ENCODE assay signal across 15 cellular contexts in the genomic region with DNA sequence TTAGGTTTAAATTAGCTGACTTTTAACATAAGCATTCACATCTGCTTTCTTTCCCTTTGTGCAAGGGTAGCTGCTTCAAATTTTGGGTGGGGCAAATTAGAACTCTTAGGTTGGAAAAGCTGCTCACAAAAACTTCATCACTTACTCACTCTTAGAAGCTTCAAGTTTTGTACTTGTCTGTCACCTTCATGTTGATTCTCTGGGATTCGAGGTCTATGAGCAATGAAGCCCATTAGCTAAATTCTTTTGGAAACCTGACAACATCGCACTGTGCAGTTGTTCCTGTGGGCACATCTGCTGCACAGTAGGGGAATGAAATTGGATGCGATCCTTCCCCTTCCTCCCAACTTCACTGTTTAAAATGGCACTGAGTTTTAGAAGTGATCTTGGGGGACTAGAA.
"Had no signal": no experiment of that assay in that cellular context is flagged by ENCODE, and none has a peak within 500 bp of the region (broad histone marks: within the 10 kb centered on the region; RNA-seq: fewer than 3 reads in every experiment).

No MANE protein-coding gene starts in this region.

- H3K36me3 ChIP-seq: tibial artery had no signal

- H3K9me3 ChIP-seq: tibial artery had no signal

- H3K4me1 Mint-ChIP-seq: activated CD4-positive, alpha-beta memory T cell treated with anti-CD3 and anti-CD28 coated beads, Interleukin-2, amount 10 ng/mL, durations not matched to agents 7 days and 5 days; activated CD4-positive, alpha-beta T cell treated with anti-CD3 and anti-CD28 coated beads for 36 hours; stimulated activated naive B cell treated with anti-CD40 and anti-IgM and Interleukin-4, amounts not matched to agents 10 μg/mL and 1 μg/mL and 100 μg/mL, for 72 hours had no signal

- H3K9me3 Mint-ChIP-seq: activated CD4-positive, alpha-beta memory T cell treated with anti-CD3 and anti-CD28 coated beads, Interleukin-2, amount 10 ng/mL, durations not matched to agents 7 days and 5 days; activated naive CD4-positive, alpha-beta T cell treated with anti-CD3 and anti-CD28 coated beads, Interleukin-2, amount 50 U/mL, for 72 hours; stimulated activated naive B cell treated with anti-CD40 and anti-IgM and Interleukin-4, amounts not matched to agents 10 μg/mL and 1 μg/mL and 100 μg/mL, for 72 hours had no signal

- H3K27me3 ChIP-seq: tibial artery had no signal

- H2AFZ ChIP-seq: parathyroid adenoma had no signal

- H3K27ac Mint-ChIP-seq: activated CD4-positive, alpha-beta memory T cell treated with anti-CD3 and anti-CD28 coated beads, Interleukin-2, amount 10 ng/mL, durations not matched to agents 7 days and 5 days; activated CD4-positive, alpha-beta T cell treated with anti-CD3 and anti-CD28 coated beads for 36 hours; activated naive CD4-positive, alpha-beta T cell treated with anti-CD3 and anti-CD28 coated beads, Interleukin-2, amount 50 U/mL, for 72 hours; stimulated activated naive B cell treated with anti-CD40 and anti-IgM and Interleukin-4, amounts not matched to agents 10 μg/mL and 1 μg/mL and 100 μg/mL, for 72 hours had no signal

- H3K4me3 ChIP-seq: lung, tibial artery had no signal

- H3K9ac ChIP-seq: parathyroid adenoma had no signal

- H3K4me3 Mint-ChIP-seq: activated CD4-positive, alpha-beta memory T cell treated with anti-CD3 and anti-CD28 coated beads, Interleukin-2, amount 10 ng/mL, durations not matched to agents 7 days and 5 days; activated CD4-positive, alpha-beta T cell treated with anti-CD3 and anti-CD28 coated beads for 36 hours; stimulated activated naive B cell treated with anti-CD40 and anti-IgM and Interleukin-4, amounts not matched to agents 10 μg/mL and 1 μg/mL and 100 μg/mL, for 72 hours had no signal

- H3K79me2 ChIP-seq: parathyroid adenoma had no signal

- H3K4me1 ChIP-seq: parathyroid adenoma, tibial artery had no signal

- DNase-seq: activated CD4-positive, alpha-beta memory T cell treated with anti-CD3 and anti-CD28 coated beads, Interleukin-2, amount 10 ng/mL, durations not matched to agents 7 days and 5 days; activated CD4-positive, alpha-beta T cell treated with anti-CD3 and anti-CD28 coated beads for 36 hours; activated gamma-delta T cell; activated T-cell treated with anti-CD3 and anti-CD28 coated beads, Interleukin-2, amount 50 U/mL, for 48 hours; amygdala; cerebellar nuclear complex; effector CD8-positive, alpha-beta T cell; midbrain; stimulated activated CD4-positive, alpha-beta T cell treated with anti-CD3 and anti-CD28 coated beads, Interleukin-4, amount 100 ng/mL, for 1 hour; stimulated activated naive B cell treated with anti-CD40 and anti-IgM and Interleukin-4, amounts not matched to agents 10 μg/mL and 1 μg/mL and 100 μg/mL, for 72 hours; T-helper 2 cell; tibial artery had no signal

- H3K27ac ChIP-seq: parathyroid adenoma, tibial artery had no signal

- H3K27me3 Mint-ChIP-seq: activated CD4-positive, alpha-beta memory T cell treated with anti-CD3 and anti-CD28 coated beads, Interleukin-2, amount 10 ng/mL, durations not matched to agents 7 days and 5 days; activated CD4-positive, alpha-beta T cell treated with anti-CD3 and anti-CD28 coated beads for 36 hours; stimulated activated naive B cell treated with anti-CD40 and anti-IgM and Interleukin-4, amounts not matched to agents 10 μg/mL and 1 μg/mL and 100 μg/mL, for 72 hours had no signal

- ATAC-seq: activated CD4-positive, alpha-beta T cell treated with anti-CD3 and anti-CD28 coated beads for 36 hours; activated naive CD4-positive, alpha-beta T cell treated with anti-CD3 and anti-CD28 coated beads, Interleukin-2, amount 50 U/mL, for 72 hours; stimulated activated naive B cell treated with anti-CD40 and anti-IgM and Interleukin-4, amounts not matched to agents 10 μg/mL and 1 μg/mL and 100 μg/mL, for 72 hours had no signal
